In the genomic region with DNA sequence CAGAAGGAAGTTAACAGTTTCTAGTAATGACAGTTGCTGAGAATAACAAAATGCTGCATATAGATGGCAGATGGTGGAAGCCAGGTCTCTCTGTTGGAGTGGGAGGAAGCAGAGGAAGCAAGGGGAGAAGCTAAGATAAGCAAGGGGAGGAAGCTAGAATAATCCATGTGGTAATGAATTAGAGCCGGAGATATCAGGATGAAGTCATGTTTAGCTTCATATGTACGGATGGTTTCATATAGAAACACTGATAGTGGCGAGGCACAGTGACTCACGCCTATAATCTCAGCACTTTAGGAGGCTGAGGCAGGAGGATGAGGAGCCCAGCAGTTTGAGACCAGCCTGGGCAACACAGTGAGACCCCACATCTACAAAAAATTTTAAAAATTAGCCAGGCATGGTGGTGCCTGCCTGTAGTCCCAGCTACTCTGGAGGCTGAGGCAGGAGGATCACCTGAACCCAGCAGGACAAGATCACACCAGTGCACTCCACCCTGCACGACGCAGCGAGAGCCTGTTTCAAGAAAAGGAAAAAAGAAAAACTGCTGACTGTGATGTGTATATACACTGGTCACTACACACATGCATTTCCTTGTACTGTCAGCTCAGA, we compare ENCODE assay signal across 2 cellular contexts.
TF ChIP-seq lines count a peak whose summit lies in the region.

No MANE protein-coding gene starts in this region.

TF ChIP-seq in SK-N-SH treated with all-trans-retinoic acid at 6 μM for 48 hours, 23 proteins besides CTCF, POLR2A, EP300 and RAD21 (continued from another document):
- no peak for TF ChIP-seq ZNF70 (CRISPR knock-in tag; IDR thresholded peaks at IDR 0.05)
- TF ChIP-seq, protein P1, sequence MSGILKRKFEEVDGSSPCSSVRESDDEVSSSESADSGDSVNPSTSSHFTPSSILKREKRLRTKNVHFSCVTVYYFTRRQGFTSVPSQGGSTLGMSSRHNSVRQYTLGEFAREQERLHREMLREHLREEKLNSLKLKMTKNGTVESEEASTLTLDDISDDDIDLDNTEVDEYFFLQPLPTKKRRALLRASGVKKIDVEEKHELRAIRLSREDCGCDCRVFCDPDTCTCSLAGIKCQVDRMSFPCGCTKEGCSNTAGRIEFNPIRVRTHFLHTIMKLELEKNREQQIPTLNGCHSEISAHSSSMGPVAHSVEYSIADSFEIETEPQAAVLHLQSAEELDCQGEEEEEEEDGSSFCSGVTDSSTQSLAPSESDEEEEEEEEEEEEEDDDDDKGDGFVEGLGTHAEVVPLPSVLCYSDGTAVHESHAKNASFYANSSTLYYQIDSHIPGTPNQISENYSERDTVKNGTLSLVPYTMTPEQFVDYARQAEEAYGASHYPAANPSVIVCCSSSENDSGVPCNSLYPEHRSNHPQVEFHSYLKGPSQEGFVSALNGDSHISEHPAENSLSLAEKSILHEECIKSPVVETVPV (CRISPR knock-in tag; IDR thresholded peaks at IDR 0.05), result no peak
- TF ChIP-seq ESRRG (CRISPR knock-in tag; IDR thresholded peaks at IDR 0.05), result no peak
TF ChIP-seq in SK-N-SH treated with all-trans-retinoic acid at 6 μM for 48 hours: peak in this region for 0.

TF ChIP-seq in SK-N-SH, 30 proteins besides CTCF, POLR2A, EP300 and RAD21 (continued from another document):
- TF ChIP-seq TEAD4 (IDR thresholded peaks at IDR 0.05; ENCODE audit: borderline replicate concordance, insufficient read depth), result no peak
